ENCODE assay signal across 1 cellular context in the genomic region with DNA sequence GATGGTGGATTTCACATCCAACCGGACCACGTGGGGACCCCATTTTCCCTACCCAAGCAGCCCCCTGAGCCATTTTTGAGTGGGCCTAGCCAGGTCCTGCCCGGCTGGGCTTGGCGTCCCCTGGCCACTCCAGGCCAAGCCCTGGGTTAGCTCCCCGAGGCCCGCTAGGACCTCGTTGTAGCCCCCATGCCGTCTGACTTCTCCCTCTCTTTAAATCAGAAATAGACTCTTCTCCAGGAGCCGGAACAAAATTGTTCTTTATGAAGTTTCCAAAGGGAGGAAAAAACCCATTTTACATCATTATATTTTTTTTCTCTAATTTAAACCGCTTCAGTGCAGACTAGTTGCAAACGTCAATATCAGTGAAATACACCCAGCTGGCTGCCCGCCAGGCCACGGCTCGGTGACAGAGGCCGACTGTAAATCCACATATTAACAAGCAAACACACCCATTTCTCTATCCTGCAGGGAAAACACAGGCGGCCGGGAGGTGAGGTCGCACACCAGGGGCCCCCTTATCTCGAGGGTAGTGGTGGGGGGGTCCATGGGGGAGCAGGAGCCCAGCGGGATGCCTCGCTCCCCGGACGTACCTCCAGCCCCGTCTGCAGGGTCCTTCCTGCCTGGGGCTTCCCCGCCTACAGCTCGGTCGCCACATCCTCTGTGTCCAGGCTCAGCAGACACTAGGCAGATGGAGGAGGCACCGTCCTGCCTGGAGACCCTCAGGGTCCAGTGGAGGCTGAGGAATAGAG.
TF ChIP-seq lines count a peak whose summit lies in the region.

No MANE protein-coding gene starts in this region.

TF ChIP-seq in HEK293, 187 proteins besides CTCF, POLR2A, EP300 and RAD21 (continued from another document):
- TF ChIP-seq ZSCAN30 (tag by site-specific recombination; IDR thresholded peaks at IDR 0.05) (0 out of 2 replicates have a peak, but pooled peaks have one; percentile 13), ZIC2 (tag by site-specific recombination; IDR thresholded peaks at IDR 0.05) (peak; percentile 99), ZNF223 (tag by site-specific recombination; IDR thresholded peaks at IDR 0.05) (no peak), ZBTB7A (tag by site-specific recombination; IDR thresholded peaks at IDR 0.05; ENCODE audit: low read depth) (no peak), ZNF488 (tag by site-specific recombination; IDR thresholded peaks at IDR 0.05) (0 out of 2 replicates have a peak, but pooled peaks have one; percentile 28), PRDM6 (tag by site-specific recombination; IDR thresholded peaks at IDR 0.05) (peak; percentile 77; the same call in 1 of the 2 replicates), ZNF311 (tag by site-specific recombination; IDR thresholded peaks at IDR 0.05; ENCODE audit: borderline replicate concordance) (no peak), ZNF2 (tag by site-specific recombination; IDR thresholded peaks at IDR 0.05) (no peak), KLF16 (tag by site-specific recombination; IDR thresholded peaks at IDR 0.05) (0 out of 2 replicates have a peak, but pooled peaks have one; percentile 27), ZNF335 (tag by site-specific recombination; conservative IDR thresholded peaks at IDR 0.05) (peak; percentile 93), ZNF423 (tag by site-specific recombination; IDR thresholded peaks at IDR 0.05) (peak; percentile 96), ZFP3 (tag by site-specific recombination; IDR thresholded peaks at IDR 0.05; ENCODE audit: low read depth) (no peak), ZNF600 (tag by site-specific recombination; IDR thresholded peaks at IDR 0.05) (no peak), ZNF843 (tag by site-specific recombination; IDR thresholded peaks at IDR 0.05) (peak; percentile 80), KLF1 (tag by site-specific recombination; IDR thresholded peaks at IDR 0.05) (peak; percentile 71), ZNF561 (tag by site-specific recombination; IDR thresholded peaks at IDR 0.05; ENCODE audit: borderline replicate concordance) (0 out of 2 replicates have a peak, but pooled peaks have one; percentile 60)
- TF ChIP-seq, protein P1, sequence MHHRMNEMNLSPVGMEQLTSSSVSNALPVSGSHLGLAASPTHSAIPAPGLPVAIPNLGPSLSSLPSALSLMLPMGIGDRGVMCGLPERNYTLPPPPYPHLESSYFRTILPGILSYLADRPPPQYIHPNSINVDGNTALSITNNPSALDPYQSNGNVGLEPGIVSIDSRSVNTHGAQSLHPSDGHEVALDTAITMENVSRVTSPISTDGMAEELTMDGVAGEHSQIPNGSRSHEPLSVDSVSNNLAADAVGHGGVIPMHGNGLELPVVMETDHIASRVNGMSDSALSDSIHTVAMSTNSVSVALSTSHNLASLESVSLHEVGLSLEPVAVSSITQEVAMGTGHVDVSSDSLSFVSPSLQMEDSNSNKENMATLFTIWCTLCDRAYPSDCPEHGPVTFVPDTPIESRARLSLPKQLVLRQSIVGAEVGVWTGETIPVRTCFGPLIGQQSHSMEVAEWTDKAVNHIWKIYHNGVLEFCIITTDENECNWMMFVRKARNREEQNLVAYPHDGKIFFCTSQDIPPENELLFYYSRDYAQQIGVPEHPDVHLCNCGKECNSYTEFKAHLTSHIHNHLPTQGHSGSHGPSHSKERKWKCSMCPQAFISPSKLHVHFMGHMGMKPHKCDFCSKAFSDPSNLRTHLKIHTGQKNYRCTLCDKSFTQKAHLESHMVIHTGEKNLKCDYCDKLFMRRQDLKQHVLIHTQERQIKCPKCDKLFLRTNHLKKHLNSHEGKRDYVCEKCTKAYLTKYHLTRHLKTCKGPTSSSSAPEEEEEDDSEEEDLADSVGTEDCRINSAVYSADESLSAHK (tag by site-specific recombination; IDR thresholded peaks at IDR 0.05) = peak; percentile 29; the same call in 1 of the 2 replicates
